In the genomic region with DNA sequence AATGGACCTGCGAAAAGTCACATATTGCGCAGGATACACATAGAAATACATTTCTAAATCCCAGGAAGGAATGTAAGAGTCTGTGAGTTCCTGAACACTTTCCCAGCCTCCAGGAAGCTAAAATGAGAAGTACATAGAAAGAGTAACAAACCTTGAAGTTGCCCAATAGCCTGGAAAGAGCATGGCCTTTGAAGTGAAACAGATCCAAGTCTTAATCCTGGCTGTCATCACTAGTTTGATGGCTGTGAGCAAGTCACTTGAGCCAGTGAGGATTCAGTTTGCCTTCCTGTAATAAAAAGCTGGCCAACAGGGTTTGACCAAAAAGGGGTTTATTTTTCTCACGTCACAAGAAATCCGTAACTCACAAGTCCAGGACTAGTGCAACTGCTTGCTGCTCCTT, we compare ENCODE assay signal across 22 cellular contexts.
DNase-seq lines count a peak whose midpoint lies in the region; ATAC-seq and TF ChIP-seq lines count a peak whose summit lies in the region.
"Had no signal": no experiment of that assay in that cellular context is flagged by ENCODE, and none has a peak within 500 bp of the region (broad histone marks: within the 10 kb centered on the region; RNA-seq: fewer than 3 reads in every experiment).

No MANE protein-coding gene starts in this region.

- H3K4me3 ChIP-seq in right cardiac atrium (ENCODE audit: low read length) = no peak overlapping the region
- H3K4me3 ChIP-seq in choroid plexus epithelial cell (ENCODE audit: low read depth, low read length) = no peak overlapping the region
- H3K4me3 ChIP-seq in breast epithelium = no peak overlapping the region
- H3K4me3 ChIP-seq: adrenal gland, GM12878, SK-N-MC, testis had no signal

- peaks cover 11% of the 10 kb centered on the region for H3K4me1 ChIP-seq in right cardiac atrium (ENCODE audit: control insufficient read depth, insufficient read depth, low read length)
- H3K4me1 ChIP-seq in breast epithelium = no peaks in the 10 kb centered on the region
- H3K4me1 ChIP-seq: adrenal gland, testis had no signal

- H3K4me1 Mint-ChIP-seq in effector memory CD8-positive, alpha-beta T cell (ENCODE audit: low read depth in 2 of 2) = no peaks in the 10 kb centered on the region
- H3K4me1 Mint-ChIP-seq: naive thymus-derived CD4-positive, alpha-beta T cell had no signal

- no peak overlapping the region for H3K4me3 Mint-ChIP-seq in effector memory CD8-positive, alpha-beta T cell
- H3K4me3 Mint-ChIP-seq: naive thymus-derived CD4-positive, alpha-beta T cell had no signal

- POLR2A ChIA-PET in GM10248 (lab: Yijun Ruan, JAX) = no interaction called here

- DNase-seq in Right ventricle myocardium inferior (ENCODE audit: missing footprints) (no peak), right cardiac atrium (no peak), choroid plexus epithelial cell (ENCODE audit: low read depth) (peak; percentile 79), iris pigment epithelial cell (ENCODE audit: low read depth) (peak; percentile 82), stromal cell of bone marrow (ENCODE audit: low read depth) (peak; percentile 65), GM10248 (ENCODE audit: extremely low spot score) (no peak), breast epithelium (ENCODE audit: low spot score in 2 of 2) (no peak)
- no peak for DNase-seq in effector memory CD8-positive, alpha-beta T cell
- DNase-seq: 8988T; activated CD4-positive, alpha-beta T cell treated with anti-CD3 and anti-CD28 coated beads for 48 hours; activated effector memory CD4-positive, alpha-beta T cell treated with Interleukin-2 at 50 U/mL for 16 hours; adrenal gland; Calu3; naive thymus-derived CD4-positive, alpha-beta T cell; NCI-H1105 treated with DMSO at 0.1 percent for 48 hours; NCI-H69; PC-3; stimulated activated CD4-positive, alpha-beta T cell treated with anti-CD3 and anti-CD28 coated beads, Interleukin-12 subunit alpha, Interleukin-12 subunit beta, amount 100 ng/mL, for 4 hours; testis had no signal

- no peak overlapping the region for H3K27ac Mint-ChIP-seq in effector memory CD8-positive, alpha-beta T cell
- H3K27ac Mint-ChIP-seq: naive thymus-derived CD4-positive, alpha-beta T cell had no signal

- intact Hi-C loops in Right ventricle myocardium inferior (cut with DNase I) = no loop called here
- intact Hi-C loops in right cardiac atrium (cut with DNase I) = no loop called here
- intact Hi-C loops in breast epithelium (cut with DNase I; ENCODE audit: low total_unique reads) = no loop called here

- H3K36me3 ChIP-seq in breast epithelium = no peaks in the 10 kb centered on the region
- H3K36me3 ChIP-seq: adrenal gland had no signal

- H3K36me3 Mint-ChIP-seq in effector memory CD8-positive, alpha-beta T cell (ENCODE audit: insufficient read depth) = no peaks in the 10 kb centered on the region
- H3K36me3 Mint-ChIP-seq: naive thymus-derived CD4-positive, alpha-beta T cell had no signal

- H3K9me3 ChIP-seq in right cardiac atrium (ENCODE audit: control insufficient read depth, low read length) (no peaks in the 10 kb centered on the region), breast epithelium (no peaks in the 10 kb centered on the region)
- H3K9me3 ChIP-seq: adrenal gland, testis had no signal

- H3K9me3 Mint-ChIP-seq in effector memory CD8-positive, alpha-beta T cell = no peaks in the 10 kb centered on the region
- H3K9me3 Mint-ChIP-seq: naive thymus-derived CD4-positive, alpha-beta T cell had no signal

- H3K27me3 Mint-ChIP-seq in effector memory CD8-positive, alpha-beta T cell = peaks cover 9 to 30% of the 10 kb centered on the region in 2 donors

- 88% methylated on average over 4 of the region's 4 CpGs for WGBS in right cardiac atrium

- peak; percentile 75 for ATAC-seq in Right ventricle myocardium inferior
- no peak for ATAC-seq in right cardiac atrium
- ATAC-seq in effector memory CD8-positive, alpha-beta T cell (replicated peaks) = no peak
- ATAC-seq: GM12878; HCT116; naive thymus-derived CD4-positive, alpha-beta T cell; PC-3 had no signal

- H3K27ac ChIP-seq in right cardiac atrium (ENCODE audit: low read length) (no peak overlapping the region), breast epithelium (peak overlapping the region in 1 of 2 donors; percentile 18)
- H3K27ac ChIP-seq: adrenal gland, SK-N-MC, testis had no signal

- TF ChIP-seq POLR2A in breast epithelium (IDR thresholded peaks at IDR 0.05) = no peak

- H3K27me3 ChIP-seq in right cardiac atrium (ENCODE audit: control insufficient read depth, insufficient read depth) (no peaks in the 10 kb centered on the region), breast epithelium (no peaks in the 10 kb centered on the region)
- H3K27me3 ChIP-seq: adrenal gland, testis had no signal

- CTCF ChIA-PET in GM10248 (lab: Yijun Ruan, JAX) = interaction anchor here (1.2 to 1.8 kb wide), 3 partner anchors 20 to 102 kb away, joined by 3 to 6 read pairs (median 5); no protein-coding TSS in a partner anchor

- TF ChIP-seq CTCF in choroid plexus epithelial cell (conservative IDR thresholded peaks at IDR 0.05; ENCODE audit: low read depth, low read length) (no peak), GM10248 (IDR thresholded peaks at IDR 0.05; ENCODE audit: control extremely low read depth, extremely low read depth, low read depth, missing control alignments) (no peak), breast epithelium (IDR thresholded peaks at IDR 0.05) (no peak)

Comparison
In these comparisons a context has a peak if more than half of its experiments do, and no peak if none do; other contexts are left out.
1. DNase-seq: peak in choroid plexus epithelial cell (single experiment), iris pigment epithelial cell (single experiment) and stromal cell of bone marrow (single experiment); none in Right ventricle myocardium inferior (single experiment), right cardiac atrium (0 of 3), GM10248 (single experiment), effector memory CD8-positive, alpha-beta T cell (0 of 3) and breast epithelium (0 of 2).